In the genomic region with DNA sequence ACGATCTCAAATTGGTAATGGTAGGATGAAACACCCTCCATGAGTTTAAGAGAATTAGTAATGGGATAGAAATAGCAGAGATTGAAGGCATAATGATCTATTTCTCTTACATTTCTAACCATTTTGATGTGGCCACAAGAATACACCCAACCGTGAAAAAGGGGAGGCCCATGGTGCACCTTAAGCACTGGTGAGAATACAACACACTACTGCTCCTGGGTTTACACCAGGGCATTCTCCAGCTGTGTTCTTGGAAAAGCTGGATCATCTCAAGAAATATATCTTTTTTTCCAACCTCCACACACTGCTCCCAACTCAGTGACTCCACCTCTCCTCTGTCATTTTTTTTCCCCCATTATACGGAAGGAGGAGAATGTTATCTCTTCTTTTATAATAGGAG, we compare ENCODE assay signal across 29 cellular contexts. TPM values are rescaled to one million over a fixed set of nuclear protein-coding genes. Genes with fewer than 3 reads are reported as not detected.
"Had no signal": no experiment of that assay in that cellular context is flagged by ENCODE, and none has a peak within 500 bp of the region (broad histone marks: within the 10 kb centered on the region; RNA-seq: fewer than 3 reads in every experiment).

No MANE protein-coding gene starts in this region.

- H3K27ac ChIP-seq: adrenal gland, body of pancreas, cardiac muscle cell, colonic mucosa, dorsolateral prefrontal cortex, gastrocnemius medialis, left lung, neutrophil, right lobe of liver, transverse colon had no signal

- H3K4me1 ChIP-seq: adrenal gland, colonic mucosa, gastrocnemius medialis, right lobe of liver had no signal

- H3K4me3 ChIP-seq: body of pancreas, colonic mucosa, gastrocnemius medialis, left lung, lung, right lobe of liver, transverse colon had no signal

- H3K36me3 ChIP-seq: adrenal gland, cardiac muscle cell, colonic mucosa, gastrocnemius medialis, left lung, neutrophil, right lobe of liver, transverse colon had no signal

- ATAC-seq: body of pancreas; gastrocnemius medialis; left lung; naive thymus-derived CD4-positive, alpha-beta T cell; right lobe of liver had no signal

- H3K27me3 ChIP-seq: body of pancreas had no signal

- H3K9me3 ChIP-seq: adrenal gland, body of pancreas, colonic mucosa, gastrocnemius medialis, left lung, neutrophil, right lobe of liver, transverse colon had no signal

- DNase-seq: activated CD4-positive, alpha-beta T cell treated with anti-CD3 and anti-CD28 coated beads for 4 hours; activated CD4-positive, alpha-beta T cell treated with anti-CD3 and anti-CD28 coated beads, Interleukin-2, amount 50 U/mL, for 4 hours; activated CD8-positive, alpha-beta memory T cell treated with anti-CD3 and anti-CD28 coated beads for 24 hours; activated effector memory CD4-positive, alpha-beta T cell treated with anti-CD3 and anti-CD28 coated beads, Interleukin-2, amount 50 U/mL, for 16 hours; activated naive CD4-positive, alpha-beta T cell treated with anti-CD3 and anti-CD28 coated beads for 36 hours; activated naive CD8-positive, alpha-beta T cell treated with anti-CD3 and anti-CD28 coated beads for 36 hours; adrenal gland; aorta; body of pancreas; cerebellar nuclear complex; colonic mucosa; dorsolateral prefrontal cortex; effector memory CD4-positive, alpha-beta T cell; erythroblast; gastrocnemius medialis; left lung; midbrain; naive thymus-derived CD4-positive, alpha-beta T cell; right lobe of liver; stimulated activated CD4-positive, alpha-beta T cell treated with anti-CD3 and anti-CD28 coated beads, Interleukin-2, amount 100 ng/mL, for 48 hours; stimulated activated naive CD4-positive, alpha-beta T cell treated with Interleukin-2 at 50 U/mL for 16 hours; T-helper 1 cell; transverse colon had no signal

RNA-seq across cellular contexts. Expression of a gene that starts 1.5 kb away (rescaled TPM):
- total RNA-seq: activated naive CD4-positive, alpha-beta T cell treated with anti-CD3 and anti-CD28 coated beads for 36 hours; activated naive CD8-positive, alpha-beta T cell treated with anti-CD3 and anti-CD28 coated beads for 36 hours; activated T-helper 1 cell treated with anti-CD3 and anti-CD28 coated beads, Interleukin-12 subunit alpha, Interleukin-12 subunit beta, Interleukin-2, Interleukin-4 antibody, amounts not matched to agents 30 ng/mL and 10 ng/mL and 1 ng/mL, durations not matched to agents 14 hours and 24 hours and 36 hours; body of pancreas; colonic mucosa; gastrocnemius medialis; left lung; naive thymus-derived CD4-positive, alpha-beta T cell; osteocyte; posterior vena cava; right lobe of liver had no signal
- polyA plus RNA-seq: aorta; naive thymus-derived CD4-positive, alpha-beta T cell had no signal
